Comparison of ENCODE assay signal across 8 cellular contexts in genomic region chr15:56887782-56888127, GRCh38. TPM values are rescaled to one million over a fixed set of nuclear protein-coding genes. Genes with fewer than 3 reads are reported as not detected.
DNase-seq lines count a peak whose midpoint lies in the region; ATAC-seq and TF ChIP-seq lines count a peak whose summit lies in the region.

No MANE protein-coding gene starts in this region.

- H3K4me3 ChIP-seq in right atrium auricular region = peak overlapping the region; percentile 66 to 78
- H3K4me3 ChIP-seq in cardiac fibroblast (replicated peaks in 1 of 2; ENCODE audit: low read depth in 2 of 2, low read length in 2 of 2) = peak overlapping the region; percentile 56 to 57
- peak overlapping the region; percentile 82 to 87 for H3K4me3 ChIP-seq in mucosa of rectum (ENCODE audit: low read length in 2 of 2)

- peak overlapping the region; percentile 97 to 98 for H3K27ac ChIP-seq in right atrium auricular region
- H3K27ac ChIP-seq in mucosa of rectum (ENCODE audit: low read depth in 2 of 2, low read length in 2 of 2) = peak overlapping the region; percentile 95 to 99

- DNase-seq in right atrium auricular region (ENCODE audit: low spot score) = no peak
- DNase-seq in Right ventricle myocardium inferior (ENCODE audit: missing footprints) = no peak
- DNase-seq in cardiac fibroblast (ENCODE audit: low read depth in 2 of 2) = no peak
- DNase-seq in effector CD8-positive, alpha-beta T cell (lab: John Stamatoyannopoulos, UW) = no peak
- no peak for DNase-seq in activated gamma-delta T cell treated with Interleukin-2 at 50 U/mL for 16 hours
- no peak for DNase-seq in NCI-H2227 treated with DMSO at 0.1 percent for 48 hours (lab: John Stamatoyannopoulos, UW)
- no peak for DNase-seq in GM13976 (ENCODE audit: low spot score)

- in situ Hi-C loops in GM13976 (cut with MboI; ENCODE audit: low sequenced_read_pairs, unreplicated experiment) = no loop called here

- intact Hi-C loops in Right ventricle myocardium inferior (cut with DNase I) = loop anchor here (1.0 to 10.0 kb wide), 4 partner anchors 31 to 327 kb away; partner anchors contain the start of genes TCF12 and ZNF280D

- H3K27me3 ChIP-seq in right atrium auricular region = no peaks in the 10 kb centered on the region
- H3K27me3 ChIP-seq in mucosa of rectum (ENCODE audit: control insufficient read depth in 2 of 2, insufficient read depth in 2 of 2, low read length in 2 of 2) = no peaks in the 10 kb centered on the region

- peak overlapping the region; percentile 89 to 92 for H3K9ac ChIP-seq in mucosa of rectum (ENCODE audit: low read depth in 1 of 2, low read length in 2 of 2)

- H3K4me1 ChIP-seq in right atrium auricular region (peaks cover 0 to 22% of the 10 kb centered on the region in 2 donors), mucosa of rectum (ENCODE audit: control insufficient read depth in 2 of 2, insufficient read depth in 2 of 2, low read length in 2 of 2) (peaks cover 13 to 20% of the 10 kb centered on the region in 2 donors)

- H3K9me3 ChIP-seq in right atrium auricular region (no peaks in the 10 kb centered on the region), mucosa of rectum (ENCODE audit: control insufficient read depth in 2 of 2, low read length in 2 of 2) (no peaks in the 10 kb centered on the region)

- no peak for ATAC-seq in Right ventricle myocardium inferior

- TF ChIP-seq CTCF in right atrium auricular region (IDR thresholded peaks at IDR 0.05) (no peak), cardiac fibroblast (IDR thresholded peaks at IDR 0.05; ENCODE audit: low read depth, low read length) (no peak), GM13976 (IDR thresholded peaks at IDR 0.05; ENCODE audit: borderline replicate concordance, control extremely low read depth, extremely low read depth, insufficient read depth, missing control alignments) (no peak)

- H3K36me3 ChIP-seq in right atrium auricular region (no peaks in the 10 kb centered on the region), mucosa of rectum (ENCODE audit: control insufficient read depth in 2 of 2, insufficient read depth in 2 of 2, low read length in 2 of 2) (no peaks in the 10 kb centered on the region)

RNA-seq across cellular contexts. Expression of gene TCF12, which starts 30.7 kb away (rescaled TPM):
- 10 to 100 TPM; 35.2 to 40.0 TPM for total RNA-seq in right atrium auricular region
- total RNA-seq in Right ventricle myocardium inferior = 46.5 TPM
